In genomic region chr3:133799794-133800585, GRCh38 we compare ENCODE assay signal across 1 cellular context.
TF ChIP-seq lines count a peak whose summit lies in the region.

No MANE protein-coding gene starts in this region.

TF ChIP-seq in GM12878, 131 proteins besides CTCF, POLR2A, EP300 and RAD21 (continued from another document):
- TF ChIP-seq, protein P1, sequence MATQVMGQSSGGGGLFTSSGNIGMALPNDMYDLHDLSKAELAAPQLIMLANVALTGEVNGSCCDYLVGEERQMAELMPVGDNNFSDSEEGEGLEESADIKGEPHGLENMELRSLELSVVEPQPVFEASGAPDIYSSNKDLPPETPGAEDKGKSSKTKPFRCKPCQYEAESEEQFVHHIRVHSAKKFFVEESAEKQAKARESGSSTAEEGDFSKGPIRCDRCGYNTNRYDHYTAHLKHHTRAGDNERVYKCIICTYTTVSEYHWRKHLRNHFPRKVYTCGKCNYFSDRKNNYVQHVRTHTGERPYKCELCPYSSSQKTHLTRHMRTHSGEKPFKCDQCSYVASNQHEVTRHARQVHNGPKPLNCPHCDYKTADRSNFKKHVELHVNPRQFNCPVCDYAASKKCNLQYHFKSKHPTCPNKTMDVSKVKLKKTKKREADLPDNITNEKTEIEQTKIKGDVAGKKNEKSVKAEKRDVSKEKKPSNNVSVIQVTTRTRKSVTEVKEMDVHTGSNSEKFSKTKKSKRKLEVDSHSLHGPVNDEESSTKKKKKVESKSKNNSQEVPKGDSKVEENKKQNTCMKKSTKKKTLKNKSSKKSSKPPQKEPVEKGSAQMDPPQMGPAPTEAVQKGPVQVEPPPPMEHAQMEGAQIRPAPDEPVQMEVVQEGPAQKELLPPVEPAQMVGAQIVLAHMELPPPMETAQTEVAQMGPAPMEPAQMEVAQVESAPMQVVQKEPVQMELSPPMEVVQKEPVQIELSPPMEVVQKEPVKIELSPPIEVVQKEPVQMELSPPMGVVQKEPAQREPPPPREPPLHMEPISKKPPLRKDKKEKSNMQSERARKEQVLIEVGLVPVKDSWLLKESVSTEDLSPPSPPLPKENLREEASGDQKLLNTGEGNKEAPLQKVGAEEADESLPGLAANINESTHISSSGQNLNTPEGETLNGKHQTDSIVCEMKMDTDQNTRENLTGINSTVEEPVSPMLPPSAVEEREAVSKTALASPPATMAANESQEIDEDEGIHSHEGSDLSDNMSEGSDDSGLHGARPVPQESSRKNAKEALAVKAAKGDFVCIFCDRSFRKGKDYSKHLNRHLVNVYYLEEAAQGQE (IDR thresholded peaks at IDR 0.05; ENCODE audit: low read depth, low read length): no peak
- TF ChIP-seq CBX3 (IDR thresholded peaks at IDR 0.05; ENCODE audit: borderline replicate concordance, low read depth) (no peak), SPI1 (IDR thresholded peaks at IDR 0.05; ENCODE audit: borderline replicate concordance, insufficient read depth, low read depth, low read length) (no peak)
